8 cellular contexts compared by ENCODE assay signal in the genomic region with DNA sequence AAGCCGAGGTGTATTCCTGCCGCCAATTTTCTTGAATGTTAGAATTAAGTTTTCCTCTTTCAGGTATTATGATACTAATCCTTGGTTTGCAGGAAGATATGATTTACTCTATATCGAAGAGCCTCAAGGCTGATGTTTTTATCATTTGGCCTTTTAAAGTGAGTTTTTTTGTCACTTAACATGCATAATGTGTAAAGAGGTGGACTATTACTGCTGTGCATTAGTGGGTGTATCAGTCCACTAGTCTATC. TPM values are rescaled to one million over a fixed set of nuclear protein-coding genes. Genes with fewer than 3 reads are reported as not detected.
DNase-seq lines count a peak whose midpoint lies in the region; ATAC-seq and TF ChIP-seq lines count a peak whose summit lies in the region.

No MANE protein-coding gene starts in this region.

- H3K9me3 ChIP-seq in WERI-Rb-1 (ENCODE audit: severe bottlenecking) (no peaks in the 10 kb centered on the region), iPS-18c (ENCODE audit: control insufficient read depth, insufficient read depth, low read length) (peaks cover 2% of the 10 kb centered on the region), thymus (ENCODE audit: control insufficient read depth) (no peaks in the 10 kb centered on the region)

- H3K27me3 ChIP-seq in WERI-Rb-1 (ENCODE audit: insufficient read depth, low read depth, severe bottlenecking), result no peaks in the 10 kb centered on the region
- no peaks in the 10 kb centered on the region for H3K27me3 ChIP-seq in thymus (ENCODE audit: control insufficient read depth, insufficient read depth)

- H3K4me1 ChIP-seq in thymus (ENCODE audit: control insufficient read depth, insufficient read depth, low read length), result no peaks in the 10 kb centered on the region

- H3K27ac ChIP-seq in WERI-Rb-1 (peak overlapping the region; percentile 99), thymus (ENCODE audit: low read depth) (peak overlapping the region; percentile 99)

- DNase-seq in WERI-Rb-1 (no peak), NCI-H1436 (lab: John Stamatoyannopoulos, UW) (no peak), occipital lobe (lab: John Stamatoyannopoulos, UW) (no peak)

- WGBS in thymus, result 26% methylated on average over 3 of the region's 3 CpGs

- H3K36me3 ChIP-seq in WERI-Rb-1, result no peaks in the 10 kb centered on the region
- no peaks in the 10 kb centered on the region for H3K36me3 ChIP-seq in thymus (ENCODE audit: control insufficient read depth, insufficient read depth)

- H3K4me3 ChIP-seq in WERI-Rb-1 (ENCODE audit: low read depth, low read length), result peak overlapping the region; percentile 91
- H3K4me3 ChIP-seq in iPS-18c (ENCODE audit: insufficient read depth, low read depth, low read length), result peak overlapping the region; percentile 69
- H3K4me3 ChIP-seq in thymus (ENCODE audit: low read length), result peak overlapping the region; percentile 59

- ATAC-seq in GM18498 (IDR thresholded peaks at IDR 0.05; ENCODE audit: unreplicated experiment) (peak; percentile 7), HG02623 (IDR thresholded peaks at IDR 0.05; ENCODE audit: unreplicated experiment) (peak; percentile 3), HG02798 (IDR thresholded peaks at IDR 0.05; ENCODE audit: poor library complexity, unreplicated experiment) (no peak)

- TF ChIP-seq CTCF in WERI-Rb-1 (IDR thresholded peaks at IDR 0.05; ENCODE audit: low read depth, low read length), result no peak

RNA-seq across cellular contexts. Expression of a gene that starts 11.1 kb away (rescaled TPM):
- polyA plus RNA-seq in thymus, result 89.7 TPM
- total RNA-seq in occipital lobe, result 154 TPM
